25 cellular contexts compared by ENCODE assay signal in genomic region chr3:156252656-156253055, GRCh38.
"Had no signal": no experiment of that assay in that cellular context is flagged by ENCODE, and none has a peak within 500 bp of the region (broad histone marks: within the 10 kb centered on the region; RNA-seq: fewer than 3 reads in every experiment).

No MANE protein-coding gene starts in this region.

- H3K4me3 ChIP-seq: esophagus squamous epithelium, lung, right atrium auricular region had no signal

- DNase-seq: activated CD4-positive, alpha-beta memory T cell treated with anti-CD3 and anti-CD28 coated beads, Interleukin-2, amount 10 ng/mL, durations not matched to agents 7 days and 5 days; activated CD4-positive, alpha-beta T cell treated with anti-CD3 and anti-CD28 coated beads for 48 hours; activated CD4-positive, CD25-positive, alpha-beta regulatory T cell; activated CD8-positive, alpha-beta memory T cell treated with anti-CD3 and anti-CD28 coated beads, Interleukin-2, amount 10 ng/mL, durations not matched to agents 7 days and 5 days; activated naive CD4-positive, alpha-beta T cell treated with Interleukin-2 at 50 U/mL for 16 hours; activated naive CD8-positive, alpha-beta T cell treated with anti-CD3 and anti-CD28 coated beads, Interleukin-2, amount 10 ng/mL, durations not matched to agents 7 days and 5 days; anterior cingulate cortex; brain microvascular endothelial cell; cerebellar nuclear complex; effector CD8-positive, alpha-beta T cell; esophagus squamous epithelium; left colon; occipital lobe; posterior cingulate gyrus; small intestine; stimulated activated CD4-positive, alpha-beta T cell treated with anti-CD3 and anti-CD28 coated beads, Interleukin-15, amount 100 ng/mL, for 24 hours; stimulated activated CD4-positive, alpha-beta T cell treated with anti-CD3 and anti-CD28 coated beads, Interleukin-2, amount 100 ng/mL, for 48 hours; trophoblast cell had no signal

- H3K36me3 ChIP-seq: brain microvascular endothelial cell, esophagus squamous epithelium, right atrium auricular region had no signal

- H3K27ac Mint-ChIP-seq: activated CD4-positive, alpha-beta memory T cell treated with anti-CD3 and anti-CD28 coated beads, Interleukin-2, amount 10 ng/mL, durations not matched to agents 7 days and 5 days; activated CD8-positive, alpha-beta memory T cell treated with anti-CD3 and anti-CD28 coated beads, Interleukin-2, amount 10 ng/mL, durations not matched to agents 7 days and 5 days; activated naive CD8-positive, alpha-beta T cell treated with anti-CD3 and anti-CD28 coated beads, Interleukin-2, amount 10 ng/mL, durations not matched to agents 7 days and 5 days; activated T-helper 17 cell treated with anti-CD3 and anti-CD28 coated beads, Interleukin-2, amount 50 U/mL, for 72 hours; mesothelial cell of epicardium; stimulated activated naive CD8-positive, alpha-beta T cell treated with anti-CD3 and anti-CD28 coated beads, Interleukin-15, Interleukin-2, amounts not matched to agents 100 ng/mL and 50 ng/mL, for 24 hours; T-helper 2 cell treated with Interferon-gamma antibody and Interleukin-4, amounts not matched to agents 5 μg/mL and 100 μg/mL, for 36 hours had no signal

- H3K27me3 ChIP-seq: brain microvascular endothelial cell, esophagus squamous epithelium, right atrium auricular region had no signal

- ATAC-seq: activated CD8-positive, alpha-beta memory T cell treated with anti-CD3 and anti-CD28 coated beads, Interleukin-2, amount 10 ng/mL, durations not matched to agents 7 days and 5 days; activated T-helper 17 cell treated with anti-CD3 and anti-CD28 coated beads, Interleukin-2, amount 50 U/mL, for 72 hours; left colon had no signal

- H3K9me3 Mint-ChIP-seq: activated CD4-positive, alpha-beta memory T cell treated with anti-CD3 and anti-CD28 coated beads, Interleukin-2, amount 10 ng/mL, durations not matched to agents 7 days and 5 days; activated naive CD8-positive, alpha-beta T cell treated with anti-CD3 and anti-CD28 coated beads, Interleukin-2, amount 10 ng/mL, durations not matched to agents 7 days and 5 days; activated T-helper 17 cell treated with anti-CD3 and anti-CD28 coated beads, Interleukin-2, amount 50 U/mL, for 72 hours; mesothelial cell of epicardium; nephron; stimulated activated naive CD8-positive, alpha-beta T cell treated with anti-CD3 and anti-CD28 coated beads, Interleukin-15, Interleukin-2, amounts not matched to agents 100 ng/mL and 50 ng/mL, for 24 hours; T-helper 2 cell treated with Interferon-gamma antibody and Interleukin-4, amounts not matched to agents 5 μg/mL and 100 μg/mL, for 36 hours had no signal

- H3K36me3 Mint-ChIP-seq: activated CD8-positive, alpha-beta memory T cell treated with anti-CD3 and anti-CD28 coated beads, Interleukin-2, amount 10 ng/mL, durations not matched to agents 7 days and 5 days; activated naive CD8-positive, alpha-beta T cell treated with anti-CD3 and anti-CD28 coated beads, Interleukin-2, amount 10 ng/mL, durations not matched to agents 7 days and 5 days; mesothelial cell of epicardium had no signal

- H3K27ac ChIP-seq: brain microvascular endothelial cell, esophagus squamous epithelium, right atrium auricular region had no signal

- H3K4me1 ChIP-seq: esophagus squamous epithelium, right atrium auricular region had no signal

- H3K4me3 Mint-ChIP-seq: activated CD4-positive, alpha-beta memory T cell treated with anti-CD3 and anti-CD28 coated beads, Interleukin-2, amount 10 ng/mL, durations not matched to agents 7 days and 5 days; activated CD8-positive, alpha-beta memory T cell treated with anti-CD3 and anti-CD28 coated beads, Interleukin-2, amount 10 ng/mL, durations not matched to agents 7 days and 5 days; activated naive CD8-positive, alpha-beta T cell treated with anti-CD3 and anti-CD28 coated beads, Interleukin-2, amount 10 ng/mL, durations not matched to agents 7 days and 5 days; activated T-helper 17 cell treated with anti-CD3 and anti-CD28 coated beads, Interleukin-2, amount 50 U/mL, for 72 hours; mesothelial cell of epicardium; nephron; stimulated activated naive CD8-positive, alpha-beta T cell treated with anti-CD3 and anti-CD28 coated beads, Interleukin-15, Interleukin-2, amounts not matched to agents 100 ng/mL and 50 ng/mL, for 24 hours; T-helper 2 cell treated with Interferon-gamma antibody and Interleukin-4, amounts not matched to agents 5 μg/mL and 100 μg/mL, for 36 hours had no signal

- H3K4me1 Mint-ChIP-seq: activated CD4-positive, alpha-beta memory T cell treated with anti-CD3 and anti-CD28 coated beads, Interleukin-2, amount 10 ng/mL, durations not matched to agents 7 days and 5 days; activated CD8-positive, alpha-beta memory T cell treated with anti-CD3 and anti-CD28 coated beads, Interleukin-2, amount 10 ng/mL, durations not matched to agents 7 days and 5 days; activated naive CD8-positive, alpha-beta T cell treated with anti-CD3 and anti-CD28 coated beads, Interleukin-2, amount 10 ng/mL, durations not matched to agents 7 days and 5 days; activated T-helper 17 cell treated with anti-CD3 and anti-CD28 coated beads, Interleukin-2, amount 50 U/mL, for 72 hours had no signal

- H3K9me3 ChIP-seq: esophagus squamous epithelium, right atrium auricular region had no signal
